In the genomic region with DNA sequence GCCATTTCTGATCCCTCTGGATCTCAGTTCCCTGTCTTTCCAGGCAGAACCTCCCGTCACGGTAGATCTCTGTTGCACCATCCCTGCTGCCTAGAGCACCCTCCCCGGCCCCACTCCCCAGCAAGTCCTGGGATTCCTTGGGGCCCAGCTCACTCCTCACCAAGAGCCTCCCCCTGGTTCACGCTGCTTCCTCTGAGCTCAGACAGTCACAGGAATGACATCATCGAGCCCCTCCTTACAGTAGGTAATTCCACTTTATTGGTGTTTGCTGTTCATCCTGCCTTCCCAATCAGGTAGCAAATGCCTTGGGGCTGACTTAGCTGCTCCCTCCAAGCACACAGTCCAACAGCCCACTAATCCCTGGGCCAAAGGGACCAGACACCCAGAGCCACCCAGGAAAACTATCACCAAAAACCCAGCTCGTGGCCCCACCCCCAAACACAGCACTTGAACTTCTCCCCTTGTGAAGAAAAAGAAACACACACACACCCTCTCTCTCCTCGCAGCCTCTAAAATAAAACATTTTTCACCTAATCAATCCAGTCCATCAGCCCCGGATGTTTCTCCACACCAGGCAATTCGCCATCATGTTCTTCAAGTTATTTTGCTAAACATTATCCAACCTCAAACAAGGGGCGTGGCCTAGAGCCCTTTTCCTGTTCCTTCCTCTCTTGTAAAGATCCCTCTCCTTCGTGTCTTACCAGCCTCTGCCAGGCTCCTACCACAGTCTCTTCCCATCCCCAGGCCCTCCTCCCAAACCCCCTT, we compare ENCODE assay signal across 8 cellular contexts. TPM values are rescaled to one million over a fixed set of nuclear protein-coding genes. Genes with fewer than 3 reads are reported as not detected.
A peak's percentile ranks its signal among the peaks of the same experiment; 100 is the strongest.
DNase-seq lines count a peak whose midpoint lies in the region; ATAC-seq, FAIRE-seq and TF ChIP-seq lines count a peak whose summit lies in the region.

No MANE protein-coding gene starts in this region.

- intact Hi-C loops in CD4-positive, alpha-beta memory T cell (cut with micrococcal nuclease): no loop called here

- no peak for ATAC-seq in HG02759 (IDR thresholded peaks at IDR 0.05; ENCODE audit: unreplicated experiment)

- H2AK5ac ChIP-seq in H1 (ENCODE audit: low read depth, low read length): no peak overlapping the region

- H3K56ac ChIP-seq in H1 (replicated peaks; ENCODE audit: insufficient read length, low read depth, low read length): no peak overlapping the region

- H3K4me3 ChIP-seq in CD4-positive, alpha-beta memory T cell (ENCODE audit: low read length in 2 of 2): no peak overlapping the region
- H3K4me3 ChIP-seq in NB4 (ENCODE audit: low read depth, low read length): peak overlapping the region; percentile 84
- H3K4me3 ChIP-seq in H1 (ENCODE audit: extremely low read depth in 1 of 4, insufficient read depth in 2 of 4, low read depth in 3 of 4, low read length in 4 of 4): no peak overlapping the region
- peak overlapping the region; percentile 20 to 25 for H3K4me3 ChIP-seq in neutrophil (ENCODE audit: low read depth in 1 of 2, low read length in 1 of 2)

- peaks cover 35% of the 10 kb centered on the region for H3K79me1 ChIP-seq in H1 (ENCODE audit: low read depth, low read length)

- H3K4me3 Mint-ChIP-seq in CD4-positive, alpha-beta memory T cell: peak overlapping the region; percentile 97 to 99 (median 98)

- no peak overlapping the region for H2BK20ac ChIP-seq in H1 (ENCODE audit: low read length)

- H3K27ac ChIP-seq in CD4-positive, alpha-beta memory T cell (ENCODE audit: low read depth, low read length): peak overlapping the region; percentile 2
- H3K27ac ChIP-seq in H1 (ENCODE audit: low read depth, low read length) (no peak overlapping the region), neutrophil (peak overlapping the region; percentile 73)

- peaks cover 4 to 34% of the 10 kb centered on the region in 2 donors for H3K36me3 Mint-ChIP-seq in CD4-positive, alpha-beta memory T cell

- H3K27me3 Mint-ChIP-seq in CD4-positive, alpha-beta memory T cell: no peaks in the 10 kb centered on the region

- no peak for TF ChIP-seq POLR2A in NB4 (IDR thresholded peaks at IDR 0.05; ENCODE audit: extremely low read depth, insufficient read length)
- no peak for TF ChIP-seq POLR2A in H1 (IDR thresholded peaks at IDR 0.05; ENCODE audit: control extremely low read depth in 1 of 2, low read depth in 2 of 2, low read length in 2 of 2)
- no peak for TF ChIP-seq POLR2A in GM12892 (IDR thresholded peaks at IDR 0.05; ENCODE audit: low read depth, low read length)

- H3K4ac ChIP-seq in H1 (replicated peaks; ENCODE audit: insufficient read length, low read depth, low read length): no peak overlapping the region

- no peak for TF ChIP-seq EP300 in H1 (IDR thresholded peaks at IDR 0.05; ENCODE audit: borderline replicate concordance in 1 of 2, low read depth in 2 of 2, low read length in 2 of 2)

- H2BK120ac ChIP-seq in H1 (replicated peaks; ENCODE audit: low read depth, low read length): no peak overlapping the region

- H2BK12ac ChIP-seq in H1 (ENCODE audit: low read depth, low read length): no peak overlapping the region

- 89% methylated on average over 10 of the region's 11 CpGs; no CpG with 5 or more reads in 1 of the 2 experiments for WGBS in H1 (ENCODE audit: extremely low coverage in 1 of 2, insufficient coverage in 1 of 2, insufficient read length in 1 of 2, insufficient replicate concordance in 2 of 2, low coverage in 1 of 2, low lambda C conversion rate in 2 of 2, missing lambda C conversion rate in 1 of 2), 2 experiments

- no peak for FAIRE-seq in H1 (lab: Jason Lieb, UNC)
- no peak for FAIRE-seq in GM12892 (lab: Jason Lieb, UNC)

- H3K23ac ChIP-seq in H1 (ENCODE audit: insufficient read length): no peak overlapping the region

- H3K23me2 ChIP-seq in H1 (ENCODE audit: low read depth, low read length): peaks cover 6% of the 10 kb centered on the region; the same call in 1 of the 2 replicates

- H3K4me1 ChIP-seq in CD4-positive, alpha-beta memory T cell (ENCODE audit: insufficient read depth, low read length): peaks cover 64% of the 10 kb centered on the region
- peaks cover 0 to 11% (median 4%) of the 10 kb centered on the region in 4 experiments; a peak in 5 of 7 replicates for H3K4me1 ChIP-seq in H1 (replicated peaks in 1 of 4; ENCODE audit: control insufficient read depth in 3 of 4, insufficient read depth in 4 of 4, low read length in 3 of 4)
- H3K4me1 ChIP-seq in neutrophil (ENCODE audit: control insufficient read depth in 1 of 2, insufficient read depth in 1 of 2, low read depth in 1 of 2, low read length in 1 of 2): peaks cover 37 to 44% of the 10 kb centered on the region in 2 experiments

- peaks cover 50 to 83% (median 67%) of the 10 kb centered on the region in 4 donors for H3K4me1 Mint-ChIP-seq in CD4-positive, alpha-beta memory T cell

- DNase-seq in CD4-positive, alpha-beta memory T cell: no peak
- peak; percentile 48 for DNase-seq in NB4 (ENCODE audit: low read depth)
- no peak for DNase-seq in H1 (ENCODE audit: low read depth in 1 of 2, low spot score in 2 of 2)
- no peak for DNase-seq in mesenteric fat pad (ENCODE audit: low spot score)
- no peak for DNase-seq in NCI-H748 (lab: John Stamatoyannopoulos, UW; ENCODE audit: unreplicated experiment)
- no peak for DNase-seq in GM12892 (ENCODE audit: insufficient read length)

- H2BK5ac ChIP-seq in H1 (ENCODE audit: low read depth, low read length): no peak overlapping the region; the same call in 1 of the 2 replicates

- H4K91ac ChIP-seq in H1 (replicated peaks; ENCODE audit: insufficient read length, low read length): no peak overlapping the region

- H4K8ac ChIP-seq in H1 (ENCODE audit: extremely low read depth, insufficient read depth, low read length): peak overlapping the region; percentile 28; the same call in 1 of the 2 replicates

- no peak overlapping the region for H2AFZ ChIP-seq in H1 (ENCODE audit: low read length)

- no peak overlapping the region for H3K9ac ChIP-seq in H1 (replicated peaks in 1 of 4; ENCODE audit: extremely low read depth in 1 of 4, low read depth in 3 of 4, low read length in 3 of 4)

- no peak overlapping the region for H3K18ac ChIP-seq in H1 (ENCODE audit: extremely low read depth, low read length)

- TF ChIP-seq CTCF in NB4 (IDR thresholded peaks at IDR 0.05; ENCODE audit: low read depth, low read length): no peak
- TF ChIP-seq CTCF in H1 (IDR thresholded peaks at IDR 0.05; ENCODE audit: control extremely low read depth in 1 of 3, insufficient read depth in 1 of 3, low read depth in 1 of 3, low read length in 3 of 3): no peak
- TF ChIP-seq CTCF in neutrophil (IDR thresholded peaks at IDR 0.05): no peak

- H3K27ac Mint-ChIP-seq in CD4-positive, alpha-beta memory T cell: peak overlapping the region; percentile 53 to 99 (median 98)

- H4K5ac ChIP-seq in H1 (ENCODE audit: insufficient read length, low read depth, low read length): no peak overlapping the region

- POLR2A ChIA-PET in CD4-positive, alpha-beta memory T cell (lab: Charles Lee; ENCODE audit: partially characterized antibody): interaction anchor here (1.0 to 3.4 kb wide), 4 partner anchors 28 to 233 kb away, joined by 3 to 15 read pairs (median 3); partner anchors contain the start of genes KPTN and NOP53
- POLR2A ChIA-PET in H1 (lab: Charles Lee; ENCODE audit: partially characterized antibody): interaction anchor here (1.0 to 1.7 kb wide), 4 partner anchors 11 to 95 kb away, joined by 3 to 4 read pairs (median 3); no protein-coding TSS in a partner anchor

- H3K9me3 ChIP-seq in CD4-positive, alpha-beta memory T cell (ENCODE audit: control insufficient read depth in 1 of 2, low read length in 2 of 2): no peaks in the 10 kb centered on the region
- H3K9me3 ChIP-seq in H1 (ENCODE audit: insufficient read depth in 2 of 2, low read depth in 1 of 2, low read length in 1 of 2) (no peaks in the 10 kb centered on the region), neutrophil (no peaks in the 10 kb centered on the region)

- no peak overlapping the region for H3K14ac ChIP-seq in H1 (ENCODE audit: insufficient read length)

- peaks cover 0 to 7% (median 0%) of the 10 kb centered on the region in 8 donors for H3K9me3 Mint-ChIP-seq in CD4-positive, alpha-beta memory T cell

- no peak overlapping the region; a peak in 1 of 4 replicates for H3K4me2 ChIP-seq in H1 (ENCODE audit: insufficient read depth in 1 of 2, low read depth in 2 of 2, low read length in 2 of 2)

- CTCF ChIA-PET in CD4-positive, alpha-beta memory T cell (lab: Charles Lee; ENCODE audit: partially characterized antibody): no interaction called here
- CTCF ChIA-PET in H1 (lab: Charles Lee; ENCODE audit: partially characterized antibody): interaction anchor here (0.9 to 2.9 kb wide), 6 partner anchors 9 to 84 kb away, joined by 4 to 10 read pairs (median 7); partner anchors contain the start of gene KPTN

- no peak for TF ChIP-seq RAD21 in H1 (IDR thresholded peaks at IDR 0.05 in 1 of 2, conservative IDR thresholded peaks at IDR 0.05 in 1 of 2; ENCODE audit: low read depth in 2 of 2, low read length in 2 of 2)

- H4K20me1 ChIP-seq in H1 (replicated peaks in 1 of 2; ENCODE audit: control insufficient read depth in 1 of 2, insufficient read depth in 2 of 2, low read length in 2 of 2): peaks cover 5 to 23% of the 10 kb centered on the region in 2 experiments

- no peaks in the 10 kb centered on the region for H3K27me3 ChIP-seq in CD4-positive, alpha-beta memory T cell (ENCODE audit: insufficient read depth, low read length)
- H3K27me3 ChIP-seq in H1 (replicated peaks in 1 of 4; ENCODE audit: control insufficient read depth in 3 of 4, extremely low read depth in 1 of 4, insufficient read depth in 3 of 4, low read length in 3 of 4) (no peaks in the 10 kb centered on the region), neutrophil (peaks cover 7% of the 10 kb centered on the region)

- no peaks in the 10 kb centered on the region for H3K36me3 ChIP-seq in CD4-positive, alpha-beta memory T cell (ENCODE audit: insufficient read depth, low read length)
- H3K36me3 ChIP-seq in H1 (ENCODE audit: control insufficient read depth in 2 of 4, insufficient read depth in 4 of 4, low read length in 3 of 4): no peaks in the 10 kb centered on the region
- peaks cover 4% of the 10 kb centered on the region for H3K36me3 ChIP-seq in neutrophil

- H3K79me2 ChIP-seq in H1 (ENCODE audit: control insufficient read depth in 1 of 2, insufficient read depth in 2 of 2, low read length in 2 of 2): peaks cover 7 to 69% of the 10 kb centered on the region in 2 experiments; a peak in 3 of 4 replicates

- no peak overlapping the region for H2BK15ac ChIP-seq in H1 (ENCODE audit: low read length)

RNA-seq across cellular contexts. Expression of gene NAPA, which starts 2.5 kb away (rescaled TPM):
- total RNA-seq in CD4-positive, alpha-beta memory T cell: 10 to 100 TPM; 84.1 to 88.1 TPM
- 100 to 1,000 TPM in 1 of 2 donors, 10 to 100 TPM in 1; 90.8 to 129 TPM for polyA plus RNA-seq in CD4-positive, alpha-beta memory T cell
- total RNA-seq in H1 (2021; fragmentation: NEBNext Ultra II Directional; extraction: Animal tissue kit (Norgen Biotek cat#: 25700)): 58.3 and 58.5 TPM in 2 replicates
- polyA plus RNA-seq in H1 (2011; rRNA removed): 78.2 and 101 TPM in 2 replicates
- polyA plus RNA-seq in H1 (2011; cell fraction: cytosol; rRNA removed): 70.6 TPM
- polyA plus RNA-seq in H1 (2011; cell fraction: nucleus; rRNA removed): 77.1 TPM
- 53.3 to 67.3 TPM (median 65.3 TPM) in 4 replicates for polyA plus RNA-seq in H1 (2012, experiment 1 of 2)
- 95.9 TPM for polyA plus RNA-seq in H1 (2012, experiment 2 of 2)
- 52.3 TPM for polyA plus RNA-seq in H1 (2013, experiment 1 of 2)
- polyA plus RNA-seq in H1 (2013, experiment 2 of 2): 52.2 TPM
- polyA minus RNA-seq in H1 (2011; rRNA and poly(A)+ RNA removed): 106 and 112 TPM in 2 replicates
- polyA minus RNA-seq in H1 (2011; cell fraction: cytosol; rRNA and poly(A)+ RNA removed): 84.4 TPM
- 38.2 TPM for polyA minus RNA-seq in H1 (2011; cell fraction: nucleus; rRNA and poly(A)+ RNA removed)
- 99.0 TPM for total RNA-seq in mesenteric fat pad
- polyA plus RNA-seq in GM12892 (2012; ENCODE audit: missing spikeins): 51.0 TPM

RNA-seq across cellular contexts. Expression of gene KPTN, which starts 28.3 kb away (rescaled TPM):
- 1 to 10 TPM; 4.0 to 4.3 TPM for total RNA-seq in CD4-positive, alpha-beta memory T cell
- 10 to 100 TPM in 1 of 2 donors, 1 to 10 TPM in 1; 4.8 to 10.6 TPM for polyA plus RNA-seq in CD4-positive, alpha-beta memory T cell
- 23.6 and 28.0 TPM in 2 replicates for total RNA-seq in H1 (2021; fragmentation: NEBNext Ultra II Directional; extraction: Animal tissue kit (Norgen Biotek cat#: 25700))
- 31.3 and 45.2 TPM in 2 replicates for polyA plus RNA-seq in H1 (2011; rRNA removed)
- polyA plus RNA-seq in H1 (2011; cell fraction: cytosol; rRNA removed): 29.4 TPM
- 57.8 TPM for polyA plus RNA-seq in H1 (2011; cell fraction: nucleus; rRNA removed)
- polyA plus RNA-seq in H1 (2012, experiment 1 of 2): 22.6 to 33.3 TPM (median 31.1 TPM) in 4 replicates
- 27.0 TPM for polyA plus RNA-seq in H1 (2012, experiment 2 of 2)
- 24.6 TPM for polyA plus RNA-seq in H1 (2013, experiment 1 of 2)
- 23.7 TPM for polyA plus RNA-seq in H1 (2013, experiment 2 of 2)
- polyA minus RNA-seq in H1 (2011; rRNA and poly(A)+ RNA removed): 14.6 and 16.5 TPM in 2 replicates
- 6.9 TPM for polyA minus RNA-seq in H1 (2011; cell fraction: cytosol; rRNA and poly(A)+ RNA removed)
- polyA minus RNA-seq in H1 (2011; cell fraction: nucleus; rRNA and poly(A)+ RNA removed): 9.3 TPM
- total RNA-seq in mesenteric fat pad: 9.8 TPM
- polyA plus RNA-seq in GM12892 (2012; ENCODE audit: missing spikeins): 8.5 TPM

RNA-seq across cellular contexts. Expression of gene SLC8A2, which starts 40.7 kb away (rescaled TPM):
- not detected for total RNA-seq in CD4-positive, alpha-beta memory T cell
- polyA plus RNA-seq in CD4-positive, alpha-beta memory T cell: not detected
- total RNA-seq in H1 (2021; fragmentation: NEBNext Ultra II Directional; extraction: Animal tissue kit (Norgen Biotek cat#: 25700)): 7.3 and 8.3 TPM in 2 replicates
- 12.4 and 15.7 TPM in 2 replicates for polyA plus RNA-seq in H1 (2011; rRNA removed)
- polyA plus RNA-seq in H1 (2011; cell fraction: cytosol; rRNA removed): 9.3 TPM
- polyA plus RNA-seq in H1 (2011; cell fraction: nucleus; rRNA removed): 16.6 TPM
- 7.1 to 14.9 TPM (median 11.4 TPM) in 4 replicates for polyA plus RNA-seq in H1 (2012, experiment 1 of 2)
- polyA plus RNA-seq in H1 (2012, experiment 2 of 2): 6.9 TPM
- 6.6 TPM for polyA plus RNA-seq in H1 (2013, experiment 1 of 2)
- 6.1 TPM for polyA plus RNA-seq in H1 (2013, experiment 2 of 2)
- 27.9 and 30.5 TPM in 2 replicates for polyA minus RNA-seq in H1 (2011; rRNA and poly(A)+ RNA removed)
- polyA minus RNA-seq in H1 (2011; cell fraction: cytosol; rRNA and poly(A)+ RNA removed): 12.6 TPM
- 9.7 TPM for polyA minus RNA-seq in H1 (2011; cell fraction: nucleus; rRNA and poly(A)+ RNA removed)
- not detected for total RNA-seq in mesenteric fat pad
- 0.04 TPM for polyA plus RNA-seq in GM12892 (2012; ENCODE audit: missing spikeins)

Comparison
In these comparisons a context has a peak if more than half of its experiments do, and no peak if none do; other contexts are left out.
1. H3K4me3 ChIP-seq: peak in NB4 (single experiment) and neutrophil (2 of 2); none in CD4-positive, alpha-beta memory T cell (0 of 2) and H1 (0 of 4).